18 cellular contexts compared by ENCODE assay signal in genomic region chr18:40882468-40882867, GRCh38.
DNase-seq lines count a peak whose midpoint lies in the region; ATAC-seq and TF ChIP-seq lines count a peak whose summit lies in the region.
"Had no signal": no experiment of that assay in that cellular context is flagged by ENCODE, and none has a peak within 500 bp of the region (broad histone marks: within the 10 kb centered on the region; RNA-seq: fewer than 3 reads in every experiment).

No MANE protein-coding gene starts in this region.

- intact Hi-C loops in right cardiac atrium (cut with DNase I) (no loop called here), heart left ventricle (cut with DNase I) (no loop called here), breast epithelium (cut with DNase I; ENCODE audit: low total_unique reads) (no loop called here)

- H3K27ac ChIP-seq in right cardiac atrium (ENCODE audit: low read length): no peak overlapping the region
- H3K27ac ChIP-seq in heart left ventricle: no peak overlapping the region
- peak overlapping the region; percentile 18 to 38 for H3K27ac ChIP-seq in breast epithelium
- no peak overlapping the region for H3K27ac ChIP-seq in mesenchymal stem cell (ENCODE audit: low read length, poor library complexity, severe bottlenecking)
- H3K27ac ChIP-seq: BLaER1 had no signal

- no peak overlapping the region for H4K91ac ChIP-seq in mesenchymal stem cell (ENCODE audit: low read length)

- no peak overlapping the region for H2AFZ ChIP-seq in mesenchymal stem cell (ENCODE audit: low read depth, low read length)

- H3K27me3 ChIP-seq in right cardiac atrium (ENCODE audit: control insufficient read depth, insufficient read depth) (no peaks in the 10 kb centered on the region), heart left ventricle (no peaks in the 10 kb centered on the region), breast epithelium (no peaks in the 10 kb centered on the region), mesenchymal stem cell (ENCODE audit: control insufficient read depth in 1 of 2, insufficient read depth in 1 of 2, low read length in 2 of 2) (no peaks in the 10 kb centered on the region)
- H3K27me3 ChIP-seq: BLaER1 had no signal

- H3K4me1 ChIP-seq in right cardiac atrium (ENCODE audit: control insufficient read depth, insufficient read depth, low read length) (no peaks in the 10 kb centered on the region), heart left ventricle (no peaks in the 10 kb centered on the region), breast epithelium (no peaks in the 10 kb centered on the region), mesenchymal stem cell (ENCODE audit: control insufficient read depth, insufficient read depth, low read depth, low read length) (peaks cover 1% of the 10 kb centered on the region)

- no peak overlapping the region for H2AK5ac ChIP-seq in mesenchymal stem cell (ENCODE audit: low read length, severe bottlenecking)

- H3K4me3 ChIP-seq in right cardiac atrium (ENCODE audit: low read length) (no peak overlapping the region), heart left ventricle (no peak overlapping the region), breast epithelium (no peak overlapping the region), mesenchymal stem cell (ENCODE audit: insufficient read depth in 1 of 2, low read depth in 1 of 2, low read length in 2 of 2) (no peak overlapping the region)
- H3K4me3 ChIP-seq: BLaER1, GM12878, GM23338 had no signal

- no peak overlapping the region for H3K4me2 ChIP-seq in mesenchymal stem cell (ENCODE audit: low read length, poor library complexity, severe bottlenecking)
- H3K4me2 ChIP-seq: BLaER1, GM23338 had no signal

- peak overlapping the region in 1 of 2 experiments; percentile 79 for H3K4ac ChIP-seq in mesenchymal stem cell (ENCODE audit: low read depth in 1 of 2, low read length in 2 of 2)

- H3K9ac ChIP-seq in mesenchymal stem cell (ENCODE audit: low read length): no peak overlapping the region
- H3K9ac ChIP-seq: BLaER1 had no signal

- no peak overlapping the region for H3K14ac ChIP-seq in mesenchymal stem cell (ENCODE audit: low read length in 2 of 2)

- no peak overlapping the region for H2BK120ac ChIP-seq in mesenchymal stem cell (ENCODE audit: low read depth, low read length)

- no peaks in the 10 kb centered on the region for H3K9me3 ChIP-seq in right cardiac atrium (ENCODE audit: control insufficient read depth, low read length)
- H3K9me3 ChIP-seq in heart left ventricle: no peaks in the 10 kb centered on the region
- H3K9me3 ChIP-seq in breast epithelium: no peaks in the 10 kb centered on the region
- peaks cover 3% of the 10 kb centered on the region for H3K9me3 ChIP-seq in mesenchymal stem cell (ENCODE audit: control insufficient read depth, low read length)
- H3K9me3 ChIP-seq: BLaER1 had no signal

- ATAC-seq in right cardiac atrium: no peak
- no peak for ATAC-seq in heart left ventricle
- no peak for ATAC-seq in HG02678 (IDR thresholded peaks at IDR 0.05; ENCODE audit: unreplicated experiment)
- ATAC-seq: GM12878, GM23338, HCT116, HepG2 had no signal

- WGBS in right cardiac atrium: 82% methylated on average over 11 of the region's 11 CpGs
- WGBS in heart left ventricle, 4 donors: 83 to 91% (median 90%) methylated on average over 11 of the region's 11 CpGs
- WGBS in mesenchymal stem cell: 84% methylated on average over 7 of the region's 11 CpGs

- DNase-seq in right cardiac atrium (peak in 2 of 3 donors; percentile 21 to 38), heart left ventricle (no peak), breast epithelium (ENCODE audit: low spot score in 2 of 2) (peak in 1 of 2 donors; percentile 40), mesenchymal stem cell (no peak), GM19240 (ENCODE audit: insufficient read length, low spot score) (no peak), T-helper 9 cell (no peak)
- DNase-seq: 8988T; CD4-positive, alpha-beta memory T cell; DMS53; DND-41; EL; HFFc6 had no signal

- no peaks in the 10 kb centered on the region for H3K79me1 ChIP-seq in mesenchymal stem cell (replicated peaks; ENCODE audit: low read length, poor library complexity, severe bottlenecking)

- no peak overlapping the region for H3K23ac ChIP-seq in mesenchymal stem cell (ENCODE audit: low read length in 2 of 2)

- H2BK5ac ChIP-seq in mesenchymal stem cell (ENCODE audit: low read depth, low read length, poor library complexity, severe bottlenecking): no peak overlapping the region

- peak overlapping the region in 1 of 2 experiments; percentile 6 for H2BK12ac ChIP-seq in mesenchymal stem cell (ENCODE audit: low read length in 2 of 2)

- H3K18ac ChIP-seq in mesenchymal stem cell (ENCODE audit: low read depth in 1 of 2, low read length in 2 of 2): peak overlapping the region; percentile 19 to 37

- no peak overlapping the region for H2BK15ac ChIP-seq in mesenchymal stem cell (ENCODE audit: low read depth, poor library complexity, severe bottlenecking)

- TF ChIP-seq POLR2A in heart left ventricle (IDR thresholded peaks at IDR 0.05) (no peak), breast epithelium (IDR thresholded peaks at IDR 0.05) (no peak)

- H4K8ac ChIP-seq in mesenchymal stem cell (ENCODE audit: low read length): no peak overlapping the region

- H3K36me3 ChIP-seq in heart left ventricle (no peaks in the 10 kb centered on the region), breast epithelium (no peaks in the 10 kb centered on the region), mesenchymal stem cell (ENCODE audit: control insufficient read depth in 1 of 2, insufficient read depth in 2 of 2, low read depth in 1 of 2, low read length in 2 of 2) (no peaks in the 10 kb centered on the region)
- H3K36me3 ChIP-seq: BLaER1 had no signal

- TF ChIP-seq CTCF in heart left ventricle (IDR thresholded peaks at IDR 0.05): no peak
- no peak for TF ChIP-seq CTCF in breast epithelium (IDR thresholded peaks at IDR 0.05)

Comparison
In these comparisons a context has a peak if more than half of its experiments do, and no peak if none do; other contexts are left out.
1. DNase-seq: peak in right cardiac atrium (2 of 3); none in heart left ventricle (0 of 5), mesenchymal stem cell (single experiment), GM19240 (single experiment) and T-helper 9 cell (single experiment).
2. H3K27ac ChIP-seq: peak in breast epithelium (2 of 2); none in right cardiac atrium (single experiment), heart left ventricle (0 of 12) and mesenchymal stem cell (single experiment).